In genomic region chr9:130847306-130848217, GRCh38 we compare ENCODE assay signal across 8 cellular contexts. TPM values are rescaled to one million over a fixed set of nuclear protein-coding genes. Genes with fewer than 3 reads are reported as not detected.
DNase-seq lines count a peak whose midpoint lies in the region; ATAC-seq, FAIRE-seq and TF ChIP-seq lines count a peak whose summit lies in the region.

No MANE protein-coding gene starts in this region.

- DNase-seq in HCT116 (ENCODE audit: low read depth, low spot score) (no peak), astrocyte of the spinal cord (ENCODE audit: low read depth, low spot score) (peak; percentile 99), iPS DF 4.7 (ENCODE audit: extremely low read depth, low spot score) (peak; percentile 62), NCI-H524 treated with DMSO at 0.1 percent for 48 hours (lab: John Stamatoyannopoulos, UW) (no peak), HTR-8/SVneo (ENCODE audit: insufficient read length, low spot score) (no peak), middle frontal gyrus (ENCODE audit: extremely low spot score, low spot score) (no peak)
- no peak for DNase-seq in activated CD8-positive, alpha-beta memory T cell treated with anti-CD3 and anti-CD28 coated beads, Interleukin-2, amount 50 U/mL, for 4 hours

- intact Hi-C loops in HCT116 (cut with micrococcal nuclease): loop anchor here (5.0 kb wide), 2 partner anchors 75 to 135 kb away; no protein-coding TSS in a partner anchor

- no peak for FAIRE-seq in HTR-8/SVneo (lab: Jason Lieb, UNC)

- H2AFZ ChIP-seq in HCT116 (ENCODE audit: low read depth, low read length, poor library complexity, severe bottlenecking): no peak overlapping the region

- H3K9ac ChIP-seq in HCT116 (ENCODE audit: low read length) (no peak overlapping the region), skeletal muscle tissue (ENCODE audit: low read depth in 1 of 3, low read length in 3 of 3) (peak overlapping the region in 1 of 3 donors; percentile 39)

- no peaks in the 10 kb centered on the region for H3K9me2 ChIP-seq in HCT116 (ENCODE audit: insufficient read depth)

- H3K27me3 ChIP-seq in HCT116 (ENCODE audit: insufficient read depth, low read length) (no peaks in the 10 kb centered on the region), skeletal muscle tissue (ENCODE audit: control insufficient read depth in 3 of 3, insufficient read depth in 3 of 3, low read length in 3 of 3) (no peaks in the 10 kb centered on the region)

- TF ChIP-seq POLR2A in HCT116 (IDR thresholded peaks at IDR 0.05; ENCODE audit: borderline replicate concordance, extremely low read depth, insufficient read depth, insufficient read length): no peak

- H3K4me1 ChIP-seq in HCT116 (ENCODE audit: control insufficient read depth in 1 of 2, insufficient read depth in 2 of 2, low read length in 2 of 2): peaks cover 41 to 45% of the 10 kb centered on the region in 2 experiments
- peaks cover 41 to 47% (median 45%) of the 10 kb centered on the region in 3 donors for H3K4me1 ChIP-seq in skeletal muscle tissue (ENCODE audit: control insufficient read depth in 3 of 3, insufficient read depth in 3 of 3, low read length in 3 of 3)

- CTCF ChIA-PET in HCT116 (lab: Charles Lee): no interaction called here

- ATAC-seq in HCT116: peak; percentile 51

- H3K79me2 ChIP-seq in HCT116 (ENCODE audit: insufficient read depth, low read length): peaks cover 100% of the 10 kb centered on the region

- RAD21 ChIA-PET in HCT116 (lab: Charles Lee; ENCODE audit: low non-redundant PET in 1 of 2, low total read pairs in 2 of 2, uncharacterized antibody in 2 of 2, unreplicated experiment in 2 of 2): interaction anchor here in 1 of 2 experiments (0.6 kb wide), 1 partner anchor 120 kb away, joined by 3 read pairs; no protein-coding TSS in a partner anchor

- H3K4me3 ChIP-seq in HCT116 (replicated peaks in 1 of 2; ENCODE audit: low read depth in 1 of 2, low read length in 2 of 2) (no peak overlapping the region; a peak in 1 of 4 replicates), astrocyte of the spinal cord (ENCODE audit: low read depth, low read length) (no peak overlapping the region), skeletal muscle tissue (ENCODE audit: low read length in 3 of 3) (no peak overlapping the region)

- in situ Hi-C loops in astrocyte of the spinal cord (cut with HindIII; ENCODE audit: low sequenced_read_pairs): no loop called here

- no peaks in the 10 kb centered on the region for H3K9me3 ChIP-seq in HCT116 (ENCODE audit: control insufficient read depth in 1 of 2, insufficient read depth in 1 of 2, low read depth in 1 of 2, low read length in 2 of 2)
- no peaks in the 10 kb centered on the region for H3K9me3 ChIP-seq in skeletal muscle tissue (ENCODE audit: control insufficient read depth in 3 of 3, low read length in 3 of 3)

- H4K20me1 ChIP-seq in HCT116 (ENCODE audit: insufficient read depth): peaks cover 8% of the 10 kb centered on the region; the same call in 1 of the 2 replicates

- POLR2A ChIA-PET in HCT116 (lab: Charles Lee): no interaction called here

- TF ChIP-seq RAD21 in HCT116 (IDR thresholded peaks at IDR 0.05; ENCODE audit: low read depth): no peak

- peak overlapping the region; percentile 77 for H3K27ac ChIP-seq in HCT116 (ENCODE audit: low read depth, low read length)
- H3K27ac ChIP-seq in skeletal muscle tissue (ENCODE audit: low read depth, low read length): peak overlapping the region; percentile 82

- BruUV-seq in HCT116 (replicated peaks; lab: Mats Ljungman, UMichigan): no TSS peak

- peak overlapping the region; percentile 60 for H3K4me2 ChIP-seq in HCT116 (ENCODE audit: low read length)

- H3K36me3 ChIP-seq in HCT116 (ENCODE audit: control insufficient read depth in 1 of 2, insufficient read depth in 2 of 2, low read length in 2 of 2) (no peaks in the 10 kb centered on the region), skeletal muscle tissue (ENCODE audit: control insufficient read depth in 3 of 3, insufficient read depth in 3 of 3, low read length in 3 of 3) (no peaks in the 10 kb centered on the region)

- TF ChIP-seq CTCF in HCT116 (IDR thresholded peaks at IDR 0.05 in 2 of 3, conservative IDR thresholded peaks at IDR 0.05 in 1 of 3; ENCODE audit: borderline replicate concordance in 1 of 3, insufficient read depth in 1 of 3, low read depth in 2 of 3, low read length in 2 of 3) (peak in 2 of 3 experiments; percentile 20 to 31; a peak in 2 of 6 replicates), astrocyte of the spinal cord (IDR thresholded peaks at IDR 0.05; ENCODE audit: low read depth, low read length) (peak; percentile 35)

TF ChIP-seq in HCT116, 20 proteins besides CTCF, POLR2A, EP300 and RAD21:
- peak; percentile 61 for TF ChIP-seq CEBPB (IDR thresholded peaks at IDR 0.05; ENCODE audit: low read depth)
- 0 out of 2 replicates have a peak, but pooled peaks have one; percentile 20 for TF ChIP-seq FOSL1 (IDR thresholded peaks at IDR 0.05; ENCODE audit: low read depth)
- TF ChIP-seq SP1 (IDR thresholded peaks at IDR 0.05; ENCODE audit: low read depth): peak; percentile 40; the same call in 1 of the 2 replicates
- no peak for TF ChIP-seq TCF7L2 (IDR thresholded peaks at IDR 0.05; ENCODE audit: borderline replicate concordance, extremely low read depth, insufficient read depth, insufficient read length)
- no peak for TF ChIP-seq SRF (IDR thresholded peaks at IDR 0.05; ENCODE audit: low read depth)
- no peak for TF ChIP-seq ZFX (IDR thresholded peaks at IDR 0.05)
- 0 out of 2 replicates have a peak, but pooled peaks have one; percentile 20 for TF ChIP-seq JUND (IDR thresholded peaks at IDR 0.05)

RNA-seq across cellular contexts. Expression of gene ABL1, which starts 12.5 kb away (rescaled TPM):
- total RNA-seq in HCT116 (2021; ENCODE audit: unreplicated experiment) (54.7 TPM), skeletal muscle tissue (27.7 TPM)
- 23.9 and 28.3 TPM in 2 replicates for polyA plus RNA-seq in HCT116 (2012)

RNA-seq across cellular contexts. Expression of gene QRFP, which starts 49.0 kb away (rescaled TPM):
- total RNA-seq in HCT116 (2021; ENCODE audit: unreplicated experiment) (not detected), skeletal muscle tissue (not detected)
- 0.51 and 0.60 TPM in 2 replicates for polyA plus RNA-seq in HCT116 (2012)

Comparison
In these comparisons a context has a peak if more than half of its experiments do, and no peak if none do; other contexts are left out.
1. DNase-seq: peak in astrocyte of the spinal cord (single experiment) and iPS DF 4.7 (single experiment); none in HCT116 (single experiment), NCI-H524 treated with DMSO at 0.1 percent for 48 hours (single experiment), HTR-8/SVneo (single experiment), middle frontal gyrus (single experiment) and activated CD8-positive, alpha-beta memory T cell treated with anti-CD3 and anti-CD28 coated beads, Interleukin-2, amount 50 U/mL, for 4 hours (single experiment).